In genomic region chr20:47600967-47601547, GRCh38 we compare ENCODE assay signal across 19 cellular contexts.
DNase-seq lines count a peak whose midpoint lies in the region; ATAC-seq, FAIRE-seq and TF ChIP-seq lines count a peak whose summit lies in the region.
"Had no signal": no experiment of that assay in that cellular context is flagged by ENCODE, and none has a peak within 500 bp of the region (broad histone marks: within the 10 kb centered on the region; RNA-seq: fewer than 3 reads in every experiment).

No MANE protein-coding gene starts in this region.

- H3K4me1 ChIP-seq in HepG2 (ENCODE audit: insufficient read depth, low read length) (peaks cover 55% of the 10 kb centered on the region), right lobe of liver (peaks cover 0 to 20% (median 8%) of the 10 kb centered on the region in 4 donors), Karpas-422 (ENCODE audit: low read length) (peaks cover 44% of the 10 kb centered on the region), K562 (replicated peaks in 1 of 2; ENCODE audit: control insufficient read depth in 2 of 2, insufficient read depth in 2 of 2, low read length in 2 of 2) (peaks cover 0 to 17% of the 10 kb centered on the region in 2 experiments; a peak in 3 of 5 replicates), SK-N-SH (ENCODE audit: control insufficient read depth in 1 of 2, insufficient read depth in 2 of 2, low read depth in 1 of 2, low read length in 1 of 2) (peaks cover 3 to 6% of the 10 kb centered on the region in 2 experiments; a peak in 3 of 4 replicates)

- TF ChIP-seq CTCF in HepG2 (CRISPR knock-in tag; IDR thresholded peaks at IDR 0.05) (no peak), right lobe of liver (IDR thresholded peaks at IDR 0.05) (no peak), K562 (IDR thresholded peaks at IDR 0.05 in 2 of 3, conservative IDR thresholded peaks at IDR 0.05 in 1 of 3; ENCODE audit: insufficient read depth in 2 of 3, low read depth in 1 of 3, low read length in 3 of 3) (no peak), SK-N-SH (IDR thresholded peaks at IDR 0.05) (no peak)

- H3K9me2 ChIP-seq in Karpas-422 (replicated peaks; ENCODE audit: insufficient read depth, low read length) = no peaks in the 10 kb centered on the region
- no peaks in the 10 kb centered on the region for H3K9me2 ChIP-seq in SK-N-SH

- no peak for FAIRE-seq in HepG2 (lab: Jason Lieb, UNC)
- peak; percentile 78 for FAIRE-seq in K562 (lab: Jason Lieb, UNC)
- FAIRE-seq: GM12891, GM18507 had no signal

- H3K27me3 ChIP-seq in HepG2 (ENCODE audit: control insufficient read depth in 1 of 2, insufficient read depth in 2 of 2, low read length in 2 of 2) (no peaks in the 10 kb centered on the region), right lobe of liver (no peaks in the 10 kb centered on the region), Karpas-422 (ENCODE audit: low read length) (no peaks in the 10 kb centered on the region), K562 (ENCODE audit: control insufficient read depth in 2 of 2, insufficient read depth in 2 of 2, low read length in 2 of 2) (no peaks in the 10 kb centered on the region), SK-N-SH (ENCODE audit: insufficient read depth) (no peaks in the 10 kb centered on the region)

- H4K20me1 ChIP-seq in HepG2 (ENCODE audit: insufficient read depth, low read length) = no peaks in the 10 kb centered on the region; the same call in 1 of the 2 replicates
- no peaks in the 10 kb centered on the region for H4K20me1 ChIP-seq in Karpas-422 (ENCODE audit: insufficient read depth, low read depth, low read length)
- no peaks in the 10 kb centered on the region for H4K20me1 ChIP-seq in K562 (replicated peaks; ENCODE audit: control insufficient read depth, insufficient read depth, low read length)
- H4K20me1 ChIP-seq in SK-N-SH (ENCODE audit: insufficient read depth) = no peaks in the 10 kb centered on the region

- H3K4me2 ChIP-seq in HepG2 (ENCODE audit: low read depth, low read length) = no peak overlapping the region
- no peak overlapping the region for H3K4me2 ChIP-seq in Karpas-422 (ENCODE audit: low read depth, low read length, poor library complexity, severe bottlenecking)
- peak overlapping the region; percentile 78 for H3K4me2 ChIP-seq in K562 (ENCODE audit: insufficient read depth, low read length)
- H3K4me2 ChIP-seq in SK-N-SH = no peak overlapping the region

- H3K27ac ChIP-seq in HepG2 (ENCODE audit: extremely low read length, insufficient read depth, low read length) (no peak overlapping the region), right lobe of liver (no peak overlapping the region), Karpas-422 (ENCODE audit: low read length) (peak overlapping the region; percentile 0; the same call in 1 of the 2 replicates), K562 (ENCODE audit: extremely low read depth, low read depth, low read length) (peak overlapping the region; percentile 89), SK-N-SH (ENCODE audit: low read depth in 2 of 2, low read length in 1 of 2) (no peak overlapping the region)

- WGBS in HepG2 (ENCODE audit: low lambda C conversion rate) = 90% methylated on average over 9 of the region's 9 CpGs
- WGBS in right lobe of liver (ENCODE audit: insufficient coverage, low coverage, low lambda C conversion rate, missing lambda C conversion rate) = 75% methylated on average over 9 of the region's 9 CpGs
- 8% methylated on average over 9 of the region's 9 CpGs for WGBS in K562 (ENCODE audit: insufficient coverage, low coverage, missing lambda C conversion rate)
- WGBS in SK-N-SH (ENCODE audit: low lambda C conversion rate) = 96% methylated on average over 9 of the region's 9 CpGs

- H3K79me2 ChIP-seq in HepG2 (ENCODE audit: insufficient read depth, low read length) (peaks cover 81% of the 10 kb centered on the region), Karpas-422 (ENCODE audit: low read length) (peaks cover 91% of the 10 kb centered on the region), K562 (ENCODE audit: control insufficient read depth, insufficient read depth, low read length) (peaks cover 32% of the 10 kb centered on the region), SK-N-SH (ENCODE audit: insufficient read depth) (peaks cover 22% of the 10 kb centered on the region)

- TF ChIP-seq RAD21 in HepG2 (CRISPR knock-in tag; IDR thresholded peaks at IDR 0.05) (no peak), K562 (CRISPR knock-in tag; conservative IDR thresholded peaks at IDR 0.05 in 1 of 2, IDR thresholded peaks at IDR 0.05 in 1 of 2) (no peak), SK-N-SH (IDR thresholded peaks at IDR 0.05; ENCODE audit: low read length) (no peak)

- TF ChIP-seq EP300 in HepG2 (IDR thresholded peaks at IDR 0.05; ENCODE audit: low read depth in 2 of 2, low read length in 2 of 2) = no peak
- TF ChIP-seq EP300 in HepG2 (CRISPR knock-in tag; IDR thresholded peaks at IDR 0.05; ENCODE audit: borderline replicate concordance) = no peak
- TF ChIP-seq EP300 in K562 (IDR thresholded peaks at IDR 0.05; ENCODE audit: low read length) = no peak
- TF ChIP-seq EP300 in SK-N-SH (IDR thresholded peaks at IDR 0.05; ENCODE audit: borderline replicate concordance in 1 of 2, low read depth in 1 of 2, low read length in 1 of 2) = no peak

- intact Hi-C loops in HepG2 (cut with micrococcal nuclease; ENCODE audit: unreplicated experiment) (no loop called here), right lobe of liver (cut with DNase I) (no loop called here), K562 (cut with micrococcal nuclease) (no loop called here)

- TF ChIP-seq POLR2A in HepG2 (IDR thresholded peaks at IDR 0.05; ENCODE audit: insufficient read depth in 1 of 2, low read depth in 2 of 2, low read length in 2 of 2) = no peak
- no peak for TF ChIP-seq POLR2A in right lobe of liver (IDR thresholded peaks at IDR 0.05)
- no peak for TF ChIP-seq POLR2A in K562 (conservative IDR thresholded peaks at IDR 0.05)

- POLR2A ChIA-PET in HepG2 (lab: Yijun Ruan, JAX) (no interaction called here), K562 (lab: Yijun Ruan, JAX) (interaction anchor here (0.5 to 1.5 kb wide), 4 partner anchors 18 to 808 kb away, joined by 3 to 4 read pairs (median 3); no protein-coding TSS in a partner anchor), SK-N-SH (lab: Yijun Ruan, JAX) (no interaction called here)

- H3K4me3 ChIP-seq in HepG2 (replicated peaks in 1 of 3; ENCODE audit: insufficient read depth in 1 of 3, low read depth in 2 of 3, low read length in 3 of 3) (no peak overlapping the region), right lobe of liver (no peak overlapping the region), Karpas-422 (ENCODE audit: low read length) (no peak overlapping the region), K562 (no peak overlapping the region), SK-N-SH (ENCODE audit: low read depth in 2 of 2, low read length in 1 of 2) (no peak overlapping the region)
- H3K4me3 ChIP-seq: HAP-1 had no signal

- H3K9me3 ChIP-seq in HepG2 (ENCODE audit: low read length) (no peaks in the 10 kb centered on the region), right lobe of liver (no peaks in the 10 kb centered on the region), Karpas-422 (ENCODE audit: low read length) (no peaks in the 10 kb centered on the region), K562 (replicated peaks; ENCODE audit: control insufficient read depth, insufficient read depth, low read depth, low read length) (no peaks in the 10 kb centered on the region), SK-N-SH (no peaks in the 10 kb centered on the region)
- H3K9me3 ChIP-seq: HAP-1 had no signal

- H3K9ac ChIP-seq in HepG2 (ENCODE audit: insufficient read depth, low read depth, low read length) (no peak overlapping the region), Karpas-422 (ENCODE audit: low read length) (no peak overlapping the region), K562 (ENCODE audit: insufficient read depth in 1 of 2, low read depth in 2 of 2, low read length in 2 of 2) (peak overlapping the region in 1 of 2 experiments; percentile 67; a peak in 2 of 4 replicates), SK-N-SH (no peak overlapping the region)

- DNase-seq in HepG2 (ENCODE audit: low spot score) = no peak
- no peak for DNase-seq in right lobe of liver
- DNase-seq in Karpas-422 = no peak
- DNase-seq in K562 (ENCODE audit: extremely low read depth in 1 of 4, low spot score in 3 of 4) = peak in 1 of 4 experiments; percentile 62
- no peak for DNase-seq in kidney tubule cell (ENCODE audit: low spot score)
- no peak for DNase-seq in SK-N-SH
- DNase-seq in activated effector memory CD4-positive, alpha-beta T cell treated with anti-CD3 and anti-CD28 coated beads, Interleukin-2, amount 50 U/mL, for 16 hours = no peak
- DNase-seq: CD8-positive, alpha-beta memory T cell; DND-41; GDM1; KBM-7; NCI-H1105; NCI-H187; NCI-H69; RPMI8226; SIG-M5 had no signal

- no peak for ATAC-seq in HepG2
- ATAC-seq in right lobe of liver = no peak
- peak; percentile 70 for ATAC-seq in K562

- peaks cover 3% of the 10 kb centered on the region for H3K9me1 ChIP-seq in K562 (ENCODE audit: control insufficient read depth, insufficient read depth, low read length)

- CTCF ChIA-PET in HepG2 (lab: Yijun Ruan, JAX; ENCODE audit: low intra/inter-chr PET ratio, low total read pairs) (no interaction called here), K562 (lab: Yijun Ruan, JAX; ENCODE audit: low intra/inter-chr PET ratio) (no interaction called here), SK-N-SH (lab: Yijun Ruan, JAX) (interaction anchor here (0.9 to 2.7 kb wide), 3 partner anchors 8 to 217 kb away, joined by 3 to 12 read pairs (median 4); no protein-coding TSS in a partner anchor)

- H3K36me3 ChIP-seq in HepG2 (replicated peaks in 1 of 2; ENCODE audit: control insufficient read depth in 1 of 2, insufficient read depth in 2 of 2, low read length in 2 of 2) (peaks cover 1 to 7% of the 10 kb centered on the region in 2 experiments; a peak in 4 of 5 replicates), right lobe of liver (no peaks in the 10 kb centered on the region), Karpas-422 (ENCODE audit: insufficient read depth, low read length) (peaks cover 8% of the 10 kb centered on the region; the same call in 1 of the 2 replicates), K562 (ENCODE audit: control insufficient read depth, insufficient read depth, low read length) (peaks cover 2% of the 10 kb centered on the region; the same call in 1 of the 3 replicates), SK-N-SH (replicated peaks in 1 of 2; ENCODE audit: control insufficient read depth in 1 of 2, insufficient read depth in 2 of 2, low read length in 1 of 2) (no peaks in the 10 kb centered on the region)
- H3K36me3 ChIP-seq: HAP-1 had no signal

- BruUV-seq in HepG2 (replicated peaks; lab: Mats Ljungman, UMichigan) = no TSS peak
- no TSS peak for BruUV-seq in K562 (replicated peaks; lab: Mats Ljungman, UMichigan)

- H3F3A ChIP-seq in SK-N-SH (replicated peaks; ENCODE audit: insufficient read depth) = peaks cover 3% of the 10 kb centered on the region

- in situ Hi-C loops in HepG2 (cut with HindIII; ENCODE audit: extremely low pct_ligation_motif_present, low pct_unique_long_range_greater_than_20kb) = no loop called here
- in situ Hi-C loops in K562 (cut with MboI) = loop anchor here (10.0 kb wide), 1 partner anchor 316 kb away; no protein-coding TSS in a partner anchor

- H2AFZ ChIP-seq in HepG2 (ENCODE audit: low read length) (no peak overlapping the region), Karpas-422 (ENCODE audit: low read length) (no peak overlapping the region), K562 (ENCODE audit: low read depth, low read length) (peak overlapping the region; percentile 91), SK-N-SH (ENCODE audit: low read depth) (no peak overlapping the region)

TF ChIP-seq in SK-N-SH, 30 proteins besides CTCF, POLR2A, EP300 and RAD21 (continues in another document):
- TF ChIP-seq NFIC (IDR thresholded peaks at IDR 0.05; ENCODE audit: borderline replicate concordance) = no peak

Comparison
In these comparisons a context has a peak if more than half of its experiments do, and no peak if none do; other contexts are left out.
1. H3K27ac ChIP-seq: peak in Karpas-422 (single experiment) and K562 (single experiment); none in HepG2 (single experiment), right lobe of liver (0 of 3) and SK-N-SH (0 of 2).
2. Of the 241 proteins assayed by ChIP-seq in both HepG2 and K562: peak only in HepG2: RBM22; only in K562: DPF2, HDAC2, MTA3, ZFP91, ZKSCAN8, ZNF589 and 1 more; in both: CEBPB; in neither: 230; mixed calls (peak in some experiments, not most) for 2.